9 cellular contexts compared by ENCODE assay signal in genomic region chr4:157075811-157076577, GRCh38. TPM values are rescaled to one million over a fixed set of nuclear protein-coding genes. Genes with fewer than 3 reads are reported as not detected.
A peak's percentile ranks its signal among the peaks of the same experiment; 100 is the strongest.
DNase-seq lines count a peak whose midpoint lies in the region; ATAC-seq and TF ChIP-seq lines count a peak whose summit lies in the region.
"Had no signal": no experiment of that assay in that cellular context is flagged by ENCODE, and none has a peak within 500 bp of the region (broad histone marks: within the 10 kb centered on the region; RNA-seq: fewer than 3 reads in every experiment).

GLRB (plus strand) TSS chr4:157076150; CDS start chr4:157078025, 1,875 bp downstream.

- POLR2A ChIA-PET in naive thymus-derived CD4-positive, alpha-beta T cell (lab: Charles Lee) = no interaction called here

- H3K36me3 ChIP-seq in H7 (replicated peaks; ENCODE audit: control insufficient read depth, insufficient read depth, low read length) (no peaks in the 10 kb centered on the region), SJCRH30 (no peaks in the 10 kb centered on the region)
- no peaks in the 10 kb centered on the region for H3K36me3 ChIP-seq in naive thymus-derived CD4-positive, alpha-beta T cell (ENCODE audit: control insufficient read depth in 2 of 3, insufficient read depth in 3 of 3, low read length in 3 of 3)

- no peaks in the 10 kb centered on the region for H3K4me1 ChIP-seq in SJCRH30
- H3K4me1 ChIP-seq in naive thymus-derived CD4-positive, alpha-beta T cell (ENCODE audit: control insufficient read depth in 2 of 2, insufficient read depth in 2 of 2, low read length in 2 of 2) = no peaks in the 10 kb centered on the region

- H3K9me3 ChIP-seq in SJCRH30 (replicated peaks) = no peaks in the 10 kb centered on the region
- no peaks in the 10 kb centered on the region for H3K9me3 ChIP-seq in naive thymus-derived CD4-positive, alpha-beta T cell (ENCODE audit: control insufficient read depth in 2 of 3, low read length in 3 of 3)

- DNase-seq in H7 (peak; percentile 71), SJCRH30 (peak; percentile 40 to 49), fibroblast of villous mesenchyme (ENCODE audit: low read depth) (peak; percentile 32), neural crest cell (ENCODE audit: low read depth, low spot score) (peak; percentile 51), GDM1 (lab: John Stamatoyannopoulos, UW) (no peak)
- no peak for DNase-seq in naive thymus-derived CD4-positive, alpha-beta T cell

- H3K27ac ChIP-seq in SJCRH30 = peak within 1 kb of the TSS; percentile 45
- H3K27ac ChIP-seq in naive thymus-derived CD4-positive, alpha-beta T cell (ENCODE audit: low read depth, low read length) = no peak within 1 kb of the TSS

- H3K36me3 Mint-ChIP-seq in neural crest cell (ENCODE audit: low read depth) = no peaks in the 10 kb centered on the region
- H3K36me3 Mint-ChIP-seq in naive thymus-derived CD4-positive, alpha-beta T cell = no peaks in the 10 kb centered on the region

- no peak for ATAC-seq in naive thymus-derived CD4-positive, alpha-beta T cell
- ATAC-seq in GM18517 (IDR thresholded peaks at IDR 0.05; ENCODE audit: unreplicated experiment) (no peak), HG03095 (IDR thresholded peaks at IDR 0.05; ENCODE audit: unreplicated experiment) (no peak)
- ATAC-seq: K562 had no signal

- H3K27me3 Mint-ChIP-seq in neural crest cell (ENCODE audit: low read depth) = no peaks in the 10 kb centered on the region
- H3K27me3 Mint-ChIP-seq in naive thymus-derived CD4-positive, alpha-beta T cell = peaks cover 23 to 41% (median 33%) of the 10 kb centered on the region in 5 donors

- H3K4me3 Mint-ChIP-seq in neural crest cell = peak within 1 kb of the TSS; percentile 97
- H3K4me3 Mint-ChIP-seq in naive thymus-derived CD4-positive, alpha-beta T cell = no peak within 1 kb of the TSS

- TF ChIP-seq CTCF in fibroblast of villous mesenchyme (IDR thresholded peaks at IDR 0.05; ENCODE audit: insufficient read depth, low read depth, low read length) (no peak), neural crest cell (conservative IDR thresholded peaks at IDR 0.05) (no peak)

- H3K9me3 Mint-ChIP-seq in neural crest cell = no peaks in the 10 kb centered on the region
- H3K9me3 Mint-ChIP-seq in naive thymus-derived CD4-positive, alpha-beta T cell = peaks cover 0 to 15% (median 7%) of the 10 kb centered on the region in 11 donors

- H3K4me3 ChIP-seq in H7 (ENCODE audit: insufficient read depth, low read depth, low read length) (peak within 1 kb of the TSS; percentile 58), SJCRH30 (peak within 1 kb of the TSS; percentile 89), fibroblast of villous mesenchyme (ENCODE audit: low read depth, low read length) (peak within 1 kb of the TSS; percentile 77)
- no peak within 1 kb of the TSS for H3K4me3 ChIP-seq in naive thymus-derived CD4-positive, alpha-beta T cell (ENCODE audit: low read length)
- H3K4me3 ChIP-seq: K562 had no signal

- H3K4me1 Mint-ChIP-seq in neural crest cell = peaks cover 13% of the 10 kb centered on the region
- H3K4me1 Mint-ChIP-seq in naive thymus-derived CD4-positive, alpha-beta T cell = peaks cover 0 to 2% (median 0%) of the 10 kb centered on the region in 7 donors

- H3K27me3 ChIP-seq in H7 (ENCODE audit: control insufficient read depth, insufficient read depth, low read length) = peaks cover 27% of the 10 kb centered on the region
- no peaks in the 10 kb centered on the region for H3K27me3 ChIP-seq in SJCRH30
- no peaks in the 10 kb centered on the region for H3K27me3 ChIP-seq in naive thymus-derived CD4-positive, alpha-beta T cell (ENCODE audit: control insufficient read depth in 2 of 2, insufficient read depth in 2 of 2, low read length in 2 of 2)

- intact Hi-C loops in naive thymus-derived CD4-positive, alpha-beta T cell (cut with micrococcal nuclease) = no loop called here

- peak within 1 kb of the TSS; percentile 96 for H3K27ac Mint-ChIP-seq in neural crest cell (ENCODE audit: unreplicated experiment)
- no peak within 1 kb of the TSS for H3K27ac Mint-ChIP-seq in naive thymus-derived CD4-positive, alpha-beta T cell

- CTCF ChIA-PET in naive thymus-derived CD4-positive, alpha-beta T cell (lab: Charles Lee) = no interaction called here

RNA-seq across cellular contexts. Expression of gene GLRB, which starts in this region (rescaled TPM):
- total RNA-seq in H7 (2014; rRNA removed; shearing (Covaris generic)) = 0.10 and 1.4 TPM in 2 replicates
- 4.7 and 5.1 TPM in 2 replicates for total RNA-seq in SJCRH30 (2014; rRNA removed; shearing (Covaris generic))
- total RNA-seq in fibroblast of villous mesenchyme = 6.8 and 16.4 TPM in 2 replicates
- total RNA-seq in neural crest cell = 8.2 and 8.4 TPM in 2 replicates
- total RNA-seq in naive thymus-derived CD4-positive, alpha-beta T cell = not detected
- not detected for polyA plus RNA-seq in naive thymus-derived CD4-positive, alpha-beta T cell
- total RNA-seq: K562 had no signal
- polyA plus RNA-seq: K562 had no signal

Comparison
In these comparisons a context has a peak if more than half of its experiments do, and no peak if none do; other contexts are left out.
1. DNase-seq: peak in H7 (single experiment), SJCRH30 (2 of 2), fibroblast of villous mesenchyme (single experiment) and neural crest cell (single experiment); none in GDM1 (single experiment) and naive thymus-derived CD4-positive, alpha-beta T cell (0 of 9).